ENCODE assay signal across 28 cellular contexts in genomic region chr13:24910502-24911134, GRCh38.
DNase-seq lines count a peak whose midpoint lies in the region; ATAC-seq and TF ChIP-seq lines count a peak whose summit lies in the region.
"Had no signal": no experiment of that assay in that cellular context is flagged by ENCODE, and none has a peak within 500 bp of the region (broad histone marks: within the 10 kb centered on the region; RNA-seq: fewer than 3 reads in every experiment).

No MANE protein-coding gene starts in this region.

- no peaks in the 10 kb centered on the region for H3K27me3 Mint-ChIP-seq in CD14-positive monocyte (ENCODE audit: low read depth in 3 of 3)
- H3K27me3 Mint-ChIP-seq: activated B cell treated with CpG ODN at 0.5 μM for 24 hours; activated naive CD4-positive, alpha-beta T cell treated with anti-CD3 and anti-CD28 coated beads, Interleukin-2, amount 10 ng/mL, durations not matched to agents 7 days and 5 days; natural killer cell treated with Interleukin-12 subunit alpha and Interleukin-12 subunit beta and Interleukin-15 and Interleukin-18, amount 100 ng/mL, for 72 hours; stimulated activated naive B cell treated with anti-CD40 and anti-IgM and Interleukin-4, amounts not matched to agents 10 μg/mL and 1 μg/mL and 100 μg/mL, for 72 hours had no signal

- H3K36me3 Mint-ChIP-seq in CD14-positive monocyte: peaks cover 32 to 33% of the 10 kb centered on the region in 2 donors

- peaks cover 5% of the 10 kb centered on the region for H3K4me1 ChIP-seq in mucosa of descending colon (ENCODE audit: low read depth)
- H3K4me1 ChIP-seq: Peyer's patch had no signal

- no peaks in the 10 kb centered on the region for H3K9me3 ChIP-seq in mucosa of descending colon
- H3K9me3 ChIP-seq: BLaER1 treated with 17β-estradiol and CSF1 and Interleukin-3, amounts not matched to agents 10 nM and 100 nM; ovary; Peyer's patch had no signal

- H3K27ac Mint-ChIP-seq in CD14-positive monocyte: peak overlapping the region in 4 of 7 donors; percentile 38 to 71 (median 55)
- H3K27ac Mint-ChIP-seq: activated B cell treated with CpG ODN at 0.5 μM for 24 hours; activated naive CD4-positive, alpha-beta T cell treated with anti-CD3 and anti-CD28 coated beads, Interleukin-2, amount 10 ng/mL, durations not matched to agents 7 days and 5 days; stimulated activated naive B cell treated with anti-CD40 and anti-IgM and Interleukin-4, amounts not matched to agents 10 μg/mL and 1 μg/mL and 100 μg/mL, for 72 hours had no signal

- H3K27ac ChIP-seq in HL-60 (replicated peaks): peak overlapping the region; percentile 21
- H3K27ac ChIP-seq: BLaER1 treated with 17β-estradiol and CSF1 and Interleukin-3, amounts not matched to agents 10 nM and 100 nM; ovary; Peyer's patch had no signal

- TF ChIP-seq CTCF in CD14-positive monocyte (IDR thresholded peaks at IDR 0.05) (no peak), HL-60 (IDR thresholded peaks at IDR 0.05; ENCODE audit: insufficient read depth, low read length) (no peak), choroid plexus epithelial cell (conservative IDR thresholded peaks at IDR 0.05; ENCODE audit: low read depth, low read length) (no peak), mucosa of descending colon (IDR thresholded peaks at IDR 0.05) (no peak)

- ATAC-seq in mucosa of descending colon (peak; percentile 85), GM21381 (IDR thresholded peaks at IDR 0.05; ENCODE audit: unreplicated experiment) (no peak), HG02973 (IDR thresholded peaks at IDR 0.05; ENCODE audit: unreplicated experiment) (no peak), sciatic nerve (no peak)
- ATAC-seq: right cardiac atrium; stimulated activated naive B cell treated with anti-CD40 and anti-IgM and Interleukin-4, amounts not matched to agents 10 μg/mL and 1 μg/mL and 100 μg/mL, for 72 hours had no signal

- H3K4me3 ChIP-seq in HL-60 (replicated peaks; ENCODE audit: insufficient read depth, low read length): no peak overlapping the region
- H3K4me3 ChIP-seq in choroid plexus epithelial cell (ENCODE audit: low read depth, low read length): no peak overlapping the region
- no peak overlapping the region for H3K4me3 ChIP-seq in mucosa of descending colon
- H3K4me3 ChIP-seq: BLaER1 treated with 17β-estradiol and CSF1 and Interleukin-3, amounts not matched to agents 10 nM and 100 nM; ovary; Peyer's patch had no signal

- no peak for DNase-seq in CD14-positive monocyte (ENCODE audit: low spot score)
- no peak for DNase-seq in HL-60 (ENCODE audit: low read depth in 1 of 2, low spot score in 1 of 2)
- DNase-seq in choroid plexus epithelial cell (ENCODE audit: low read depth): peak; percentile 6
- DNase-seq in mucosa of descending colon: peak in 2 of 3 donors; percentile 55 to 72
- no peak for DNase-seq in GF-D8 (lab: John Stamatoyannopoulos, UW)
- DNase-seq in sciatic nerve (ENCODE audit: low spot score): no peak
- DNase-seq: activated B cell treated with CpG ODN at 0.5 μM for 24 hours; activated CD4-positive, alpha-beta T cell treated with anti-CD3 and anti-CD28 coated beads, Interleukin-2, amount 50 U/mL, for 48 hours; activated naive CD4-positive, alpha-beta T cell treated with anti-CD3 and anti-CD28 coated beads, Interleukin-2, amount 10 ng/mL, durations not matched to agents 7 days and 5 days; amygdala; cortex of kidney; DMS79 treated with DMSO at 0.1 percent for 48 hours; kidney; MM.1S; NCI-H1417; NCI-H2029 treated with DMSO at 0.1 percent for 48 hours; NCI-H2227 treated with DMSO at 0.1 percent for 48 hours; NCI-H526 treated with DMSO at 0.1 percent for 48 hours; ovary; Peyer's patch; right cardiac atrium; SIG-M5; stimulated activated CD4-positive, alpha-beta T cell treated with anti-CD3 and anti-CD28 coated beads, Interleukin-4, amount 100 ng/mL, for 4 hours; stimulated activated naive B cell treated with anti-CD40 and anti-IgM and Interleukin-4, amounts not matched to agents 10 μg/mL and 1 μg/mL and 100 μg/mL, for 72 hours had no signal

- H3K9me3 Mint-ChIP-seq in CD14-positive monocyte: no peaks in the 10 kb centered on the region
- H3K9me3 Mint-ChIP-seq: activated B cell treated with CpG ODN at 0.5 μM for 24 hours; activated naive CD4-positive, alpha-beta T cell treated with anti-CD3 and anti-CD28 coated beads, Interleukin-2, amount 10 ng/mL, durations not matched to agents 7 days and 5 days; natural killer cell treated with Interleukin-12 subunit alpha and Interleukin-12 subunit beta and Interleukin-15 and Interleukin-18, amount 100 ng/mL, for 72 hours; stimulated activated naive B cell treated with anti-CD40 and anti-IgM and Interleukin-4, amounts not matched to agents 10 μg/mL and 1 μg/mL and 100 μg/mL, for 72 hours had no signal

- no peaks in the 10 kb centered on the region for H3K27me3 ChIP-seq in HL-60 (ENCODE audit: insufficient read depth, poor library complexity, severe bottlenecking)
- H3K27me3 ChIP-seq: BLaER1 treated with 17β-estradiol and CSF1 and Interleukin-3, amounts not matched to agents 10 nM and 100 nM; ovary; Peyer's patch had no signal

- H3K4me1 Mint-ChIP-seq in CD14-positive monocyte: peaks cover 12% of the 10 kb centered on the region
- H3K4me1 Mint-ChIP-seq: activated B cell treated with CpG ODN at 0.5 μM for 24 hours; activated naive CD4-positive, alpha-beta T cell treated with anti-CD3 and anti-CD28 coated beads, Interleukin-2, amount 10 ng/mL, durations not matched to agents 7 days and 5 days had no signal

- no peaks in the 10 kb centered on the region for H3K36me3 ChIP-seq in mucosa of descending colon (ENCODE audit: low read depth)
- H3K36me3 ChIP-seq: ovary had no signal

- intact Hi-C loops in CD14-positive monocyte (cut with micrococcal nuclease): no loop called here
- intact Hi-C loops in mucosa of descending colon (cut with DNase I, micrococcal nuclease): no loop called here
- intact Hi-C loops in sciatic nerve (cut with DNase I): no loop called here

- no peak overlapping the region for H3K4me3 Mint-ChIP-seq in CD14-positive monocyte
- H3K4me3 Mint-ChIP-seq: activated B cell treated with CpG ODN at 0.5 μM for 24 hours; activated naive CD4-positive, alpha-beta T cell treated with anti-CD3 and anti-CD28 coated beads, Interleukin-2, amount 10 ng/mL, durations not matched to agents 7 days and 5 days; natural killer cell treated with Interleukin-12 subunit alpha and Interleukin-12 subunit beta and Interleukin-15 and Interleukin-18, amount 100 ng/mL, for 72 hours; stimulated activated naive B cell treated with anti-CD40 and anti-IgM and Interleukin-4, amounts not matched to agents 10 μg/mL and 1 μg/mL and 100 μg/mL, for 72 hours had no signal

Comparison
In these comparisons a context has a peak if more than half of its experiments do, and no peak if none do; other contexts are left out.
1. DNase-seq: peak in choroid plexus epithelial cell (single experiment) and mucosa of descending colon (2 of 3); none in CD14-positive monocyte (single experiment), HL-60 (0 of 2), GF-D8 (single experiment) and sciatic nerve (single experiment).